Comparison of ENCODE assay signal across 8 cellular contexts in the genomic region with DNA sequence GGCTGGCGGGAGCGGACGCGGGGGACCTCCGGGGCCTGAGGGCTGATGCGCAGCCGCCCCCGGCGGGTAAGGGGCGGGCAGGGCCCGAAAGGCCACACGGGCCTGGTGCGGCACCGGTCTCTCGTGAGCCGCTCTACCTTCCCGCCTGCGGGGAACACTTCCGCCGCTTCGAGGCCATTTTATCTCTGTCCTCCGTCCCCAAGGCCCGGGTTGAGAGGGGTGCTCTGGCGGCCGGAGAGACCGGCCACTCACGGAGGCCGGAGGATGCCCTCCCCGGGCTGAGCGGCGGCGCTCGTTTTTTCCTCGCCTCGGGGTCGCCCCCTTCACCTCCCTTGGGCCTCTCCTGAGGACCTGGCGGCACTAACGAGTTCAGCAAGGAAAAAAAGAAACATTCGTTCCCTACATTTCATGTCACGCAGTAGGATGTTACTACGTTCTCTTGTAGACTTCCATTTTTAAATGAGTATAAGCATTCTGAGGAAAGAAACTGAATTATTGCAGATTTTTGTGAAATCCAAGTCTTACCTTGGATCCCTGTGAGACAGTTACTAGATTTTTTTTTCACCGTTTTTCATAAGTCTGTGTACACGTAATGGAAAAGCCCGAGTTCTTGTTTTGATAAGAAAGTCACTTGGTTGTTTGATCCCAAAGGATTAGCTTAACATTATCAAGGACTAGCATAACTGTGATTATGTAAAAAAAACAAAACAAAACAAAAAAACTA. TPM values are rescaled to one million over a fixed set of nuclear protein-coding genes. Genes with fewer than 3 reads are reported as not detected.
A peak's percentile ranks its signal among the peaks of the same experiment; 100 is the strongest.
DNase-seq lines count a peak whose midpoint lies in the region; ATAC-seq lines count a peak whose summit lies in the region.

No MANE protein-coding gene starts in this region.

- no peaks in the 10 kb centered on the region for H3K9me3 ChIP-seq in esophagus (ENCODE audit: control insufficient read depth in 2 of 2, insufficient read depth in 1 of 2, low read depth in 1 of 2, low read length in 1 of 2)

- ATAC-seq in GM21381 (IDR thresholded peaks at IDR 0.05; ENCODE audit: unreplicated experiment) (peak; percentile 35), HG03575 (IDR thresholded peaks at IDR 0.05; ENCODE audit: extremely low read depth, insufficient number of reproducible peaks, low FRiP score, unreplicated experiment) (peak; percentile 3)
- ATAC-seq in natural killer cell treated with Interleukin-12 subunit alpha and Interleukin-12 subunit beta and Interleukin-15 and Interleukin-18, amount 100 ng/mL, for 72 hours: peak; percentile 65 to 69

- peak overlapping the region; percentile 91 for H3K27ac Mint-ChIP-seq in T-helper 2 cell treated with Interferon-gamma antibody and Interleukin-4, amounts not matched to agents 5 μg/mL and 100 μg/mL, for 36 hours
- peak overlapping the region; percentile 91 to 94 for H3K27ac Mint-ChIP-seq in natural killer cell treated with Interleukin-12 subunit alpha and Interleukin-12 subunit beta and Interleukin-15 and Interleukin-18, amount 100 ng/mL, for 72 hours

- no peaks in the 10 kb centered on the region for H3K36me3 ChIP-seq in esophagus (ENCODE audit: control insufficient read depth in 2 of 2, insufficient read depth in 2 of 2, low read length in 1 of 2)

- peak in 2 of 3 experiments; percentile 43 to 85 for DNase-seq in NCI-H1417 (lab: John Stamatoyannopoulos, UW)
- no peak for DNase-seq in NCI-H1417 treated with DMSO at 0.1 percent for 48 hours (lab: John Stamatoyannopoulos, UW)
- no peak for DNase-seq in T-helper 2 cell treated with Interferon-gamma antibody and Interleukin-4, amounts not matched to agents 5 μg/mL and 100 μg/mL, for 36 hours (ENCODE audit: low spot score)
- DNase-seq in natural killer cell treated with Interleukin-12 subunit alpha and Interleukin-12 subunit beta and Interleukin-15 and Interleukin-18, amount 100 ng/mL, for 72 hours (ENCODE audit: low spot score): peak; percentile 80
- DNase-seq in glomerular visceral epithelial cell (ENCODE audit: extremely low spot score): no peak

- H3K4me3 ChIP-seq in esophagus (ENCODE audit: low read depth in 1 of 2, low read length in 2 of 2): peak overlapping the region; percentile 99 to 100

- H3K27me3 ChIP-seq in esophagus (ENCODE audit: control insufficient read depth in 1 of 2, insufficient read depth in 2 of 2, low read length in 2 of 2): no peaks in the 10 kb centered on the region

- H3K27ac ChIP-seq in esophagus (ENCODE audit: low read depth in 2 of 2, low read length in 1 of 2): peak overlapping the region; percentile 99 to 100

- peak overlapping the region; percentile 86 for H3K4me3 Mint-ChIP-seq in T-helper 2 cell treated with Interferon-gamma antibody and Interleukin-4, amounts not matched to agents 5 μg/mL and 100 μg/mL, for 36 hours
- H3K4me3 Mint-ChIP-seq in natural killer cell treated with Interleukin-12 subunit alpha and Interleukin-12 subunit beta and Interleukin-15 and Interleukin-18, amount 100 ng/mL, for 72 hours: peak overlapping the region; percentile 94

- H3K36me3 Mint-ChIP-seq in T-helper 2 cell treated with Interferon-gamma antibody and Interleukin-4, amounts not matched to agents 5 μg/mL and 100 μg/mL, for 36 hours (ENCODE audit: low read depth): peaks cover 46% of the 10 kb centered on the region
- peaks cover 14% of the 10 kb centered on the region for H3K36me3 Mint-ChIP-seq in natural killer cell treated with Interleukin-12 subunit alpha and Interleukin-12 subunit beta and Interleukin-15 and Interleukin-18, amount 100 ng/mL, for 72 hours

- WGBS in esophagus, 2 donors: 0% methylated on average over 34 to 44 of the region's 44 CpGs

- H3K4me1 Mint-ChIP-seq in T-helper 2 cell treated with Interferon-gamma antibody and Interleukin-4, amounts not matched to agents 5 μg/mL and 100 μg/mL, for 36 hours (ENCODE audit: low read depth): peaks cover 39% of the 10 kb centered on the region
- peaks cover 34 to 46% of the 10 kb centered on the region in 2 donors for H3K4me1 Mint-ChIP-seq in natural killer cell treated with Interleukin-12 subunit alpha and Interleukin-12 subunit beta and Interleukin-15 and Interleukin-18, amount 100 ng/mL, for 72 hours (ENCODE audit: low read depth in 2 of 2)

- no peaks in the 10 kb centered on the region for H3K4me1 ChIP-seq in esophagus (ENCODE audit: control insufficient read depth in 2 of 2, insufficient read depth in 2 of 2, low read length in 1 of 2)

- H3K9me3 Mint-ChIP-seq in T-helper 2 cell treated with Interferon-gamma antibody and Interleukin-4, amounts not matched to agents 5 μg/mL and 100 μg/mL, for 36 hours: peaks cover 5% of the 10 kb centered on the region
- H3K9me3 Mint-ChIP-seq in natural killer cell treated with Interleukin-12 subunit alpha and Interleukin-12 subunit beta and Interleukin-15 and Interleukin-18, amount 100 ng/mL, for 72 hours: peaks cover 4% of the 10 kb centered on the region

- H3K27me3 Mint-ChIP-seq in T-helper 2 cell treated with Interferon-gamma antibody and Interleukin-4, amounts not matched to agents 5 μg/mL and 100 μg/mL, for 36 hours (ENCODE audit: low read depth): no peaks in the 10 kb centered on the region
- no peaks in the 10 kb centered on the region for H3K27me3 Mint-ChIP-seq in natural killer cell treated with Interleukin-12 subunit alpha and Interleukin-12 subunit beta and Interleukin-15 and Interleukin-18, amount 100 ng/mL, for 72 hours

RNA-seq across cellular contexts. Expression of a gene that starts 0.6 kb away (rescaled TPM):
- polyA plus RNA-seq in esophagus: 10 to 100 TPM; 55.8 to 75.6 TPM
- total RNA-seq in natural killer cell treated with Interleukin-12 subunit alpha and Interleukin-12 subunit beta and Interleukin-15 and Interleukin-18, amount 100 ng/mL, for 72 hours: 100 to 1,000 TPM in 1 of 2 donors, 10 to 100 TPM in 1; 98.4 to 106 TPM

RNA-seq across cellular contexts. Expression of a gene that starts 34.0 kb away (rescaled TPM):
- 10 to 100 TPM; 59.7 to 73.5 TPM for polyA plus RNA-seq in esophagus
- total RNA-seq in natural killer cell treated with Interleukin-12 subunit alpha and Interleukin-12 subunit beta and Interleukin-15 and Interleukin-18, amount 100 ng/mL, for 72 hours: 10 to 100 TPM; 70.0 to 88.7 TPM

RNA-seq across cellular contexts. Expression of a gene that starts 34.8 kb away (rescaled TPM):
- polyA plus RNA-seq in esophagus: 100 to 1,000 TPM in 1 of 2 donors, 10 to 100 TPM in 1; 79.1 to 167 TPM
- 100 to 1,000 TPM; 232 to 842 TPM for total RNA-seq in natural killer cell treated with Interleukin-12 subunit alpha and Interleukin-12 subunit beta and Interleukin-15 and Interleukin-18, amount 100 ng/mL, for 72 hours

Comparison
In these comparisons a context has a peak if more than half of its experiments do, and no peak if none do; other contexts are left out.
1. DNase-seq: peak in NCI-H1417 (2 of 3) and natural killer cell treated with Interleukin-12 subunit alpha and Interleukin-12 subunit beta and Interleukin-15 and Interleukin-18, amount 100 ng/mL, for 72 hours (single experiment); none in NCI-H1417 treated with DMSO at 0.1 percent for 48 hours (single experiment), T-helper 2 cell treated with Interferon-gamma antibody and Interleukin-4, amounts not matched to agents 5 μg/mL and 100 μg/mL, for 36 hours (single experiment) and glomerular visceral epithelial cell (single experiment).
2. ATAC-seq: peak in every context shown above with its lines; median percentile 67 in natural killer cell treated with Interleukin-12 subunit alpha and Interleukin-12 subunit beta and Interleukin-15 and Interleukin-18, amount 100 ng/mL, for 72 hours; 35 in GM21381; 3 in HG03575.